Comparison of ENCODE assay signal across 8 cellular contexts in the genomic region with DNA sequence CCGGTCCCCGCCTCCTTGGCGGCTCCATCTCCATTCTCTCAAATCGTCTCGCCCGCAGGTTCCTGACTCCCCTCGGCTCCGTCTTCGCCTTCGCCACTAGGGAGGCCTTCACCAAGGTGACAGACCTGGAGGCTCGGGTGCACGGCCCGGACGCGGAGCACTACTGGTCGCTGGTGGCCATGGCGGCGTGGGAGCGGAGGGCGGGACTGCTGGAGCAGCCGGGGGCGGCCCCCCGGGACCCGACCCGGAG. TPM values are rescaled to one million over a fixed set of nuclear protein-coding genes. Genes with fewer than 3 reads are reported as not detected.
DNase-seq lines count a peak whose midpoint lies in the region; ATAC-seq and TF ChIP-seq lines count a peak whose summit lies in the region.

No MANE protein-coding gene starts in this region.

- DNase-seq in HL-60 (ENCODE audit: low read depth in 1 of 2, low spot score in 1 of 2) = no peak
- DNase-seq in central memory CD8-positive, alpha-beta T cell (ENCODE audit: low spot score in 2 of 2) = no peak
- DNase-seq in naive B cell = no peak
- DNase-seq in amygdala (lab: John Stamatoyannopoulos, UW) = no peak
- DNase-seq in RKO (ENCODE audit: low spot score) = no peak
- no peak for DNase-seq in NCI-H524 (lab: John Stamatoyannopoulos, UW)

- peak overlapping the region; percentile 86 for H3K4me3 Mint-ChIP-seq in central memory CD8-positive, alpha-beta T cell
- peak overlapping the region; percentile 75 to 89 (median 78) for H3K4me3 Mint-ChIP-seq in naive B cell

- H3K27me3 ChIP-seq in HL-60 (ENCODE audit: insufficient read depth, poor library complexity, severe bottlenecking) = peaks cover 13% of the 10 kb centered on the region

- peaks cover 6% of the 10 kb centered on the region for H3K36me3 Mint-ChIP-seq in central memory CD8-positive, alpha-beta T cell (ENCODE audit: insufficient read depth)
- no peaks in the 10 kb centered on the region for H3K36me3 Mint-ChIP-seq in naive B cell

- no peak for ATAC-seq in central memory CD8-positive, alpha-beta T cell (replicated peaks; ENCODE audit: extremely low read depth, poor library complexity, severe bottlenecking)
- ATAC-seq in naive B cell (ENCODE audit: low read depth in 2 of 2) (peak; percentile 49 to 52), GM19467 (IDR thresholded peaks at IDR 0.05; ENCODE audit: unreplicated experiment) (no peak)

- H3K9me3 Mint-ChIP-seq in central memory CD8-positive, alpha-beta T cell = no peaks in the 10 kb centered on the region
- H3K9me3 Mint-ChIP-seq in naive B cell = peaks cover 0 to 1% (median 0%) of the 10 kb centered on the region in 7 donors

- no peak for TF ChIP-seq CTCF in C4-2B (conservative IDR thresholded peaks at IDR 0.05)
- no peak for TF ChIP-seq CTCF in HL-60 (IDR thresholded peaks at IDR 0.05; ENCODE audit: insufficient read depth, low read length)

- H3K4me1 Mint-ChIP-seq in central memory CD8-positive, alpha-beta T cell = peaks cover 30% of the 10 kb centered on the region
- peaks cover 15 to 30% (median 23%) of the 10 kb centered on the region in 3 donors for H3K4me1 Mint-ChIP-seq in naive B cell

- peaks cover 24% of the 10 kb centered on the region for H3K27me3 Mint-ChIP-seq in central memory CD8-positive, alpha-beta T cell
- peaks cover 38 to 46% (median 41%) of the 10 kb centered on the region in 3 donors for H3K27me3 Mint-ChIP-seq in naive B cell

- peak overlapping the region; percentile 83 for H3K27ac Mint-ChIP-seq in central memory CD8-positive, alpha-beta T cell (ENCODE audit: low read depth)
- peak overlapping the region in 1 of 6 donors; percentile 42 for H3K27ac Mint-ChIP-seq in naive B cell

- H3K27ac ChIP-seq in C4-2B = peak overlapping the region; percentile 87
- no peak overlapping the region for H3K27ac ChIP-seq in HL-60 (replicated peaks)

- peak overlapping the region; percentile 42 for H3K4me3 ChIP-seq in HL-60 (replicated peaks; ENCODE audit: insufficient read depth, low read length)

RNA-seq across cellular contexts. Expression of a gene that starts 0.9 kb away (rescaled TPM):
- not detected for polyA plus RNA-seq in naive B cell (ENCODE audit: low read depth in 6 of 6)

RNA-seq across cellular contexts. Expression of a gene that starts 3.5 kb away (rescaled TPM):
- polyA plus RNA-seq in naive B cell (ENCODE audit: low read depth in 6 of 6) = not detected

RNA-seq across cellular contexts. Expression of a gene that starts 6.3 kb away (rescaled TPM):
- polyA plus RNA-seq in naive B cell (ENCODE audit: low read depth in 6 of 6) = 100 to 1,000 TPM; 237 to 479 (median 273) TPM

RNA-seq across cellular contexts. Expression of a gene that starts 17.3 kb away (rescaled TPM):
- polyA plus RNA-seq in naive B cell (ENCODE audit: low read depth in 6 of 6) = 1 to 10 TPM in 5 of 6 donors, under 1 TPM in 1; 0.54 to 4.6 (median 3.7) TPM

Comparison
In these comparisons a context has a peak if more than half of its experiments do, and no peak if none do; other contexts are left out.
1. ATAC-seq: peak in naive B cell (2 of 2); none in central memory CD8-positive, alpha-beta T cell (single experiment) and GM19467 (single experiment).